Comparison of ENCODE assay signal across 21 cellular contexts in the genomic region with DNA sequence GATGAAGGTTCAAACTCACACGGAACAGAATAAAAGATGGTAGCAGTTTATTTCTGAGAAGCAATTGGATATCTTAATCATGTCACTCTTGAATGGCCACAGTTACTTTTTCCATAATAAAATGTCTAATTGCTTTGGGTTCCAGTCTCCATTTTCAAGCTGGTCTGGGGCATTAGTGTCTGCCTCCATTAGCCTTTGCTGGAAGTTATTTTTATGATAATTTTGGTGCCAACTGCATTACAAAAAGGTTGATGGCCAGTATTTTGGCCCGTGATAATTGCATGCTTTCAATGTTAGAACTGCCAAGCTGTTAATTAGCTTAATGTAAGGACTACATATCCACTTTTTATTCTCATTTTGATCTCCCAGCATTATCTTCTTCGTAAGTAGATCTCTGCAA.
"Had no signal": no experiment of that assay in that cellular context is flagged by ENCODE, and none has a peak within 500 bp of the region (broad histone marks: within the 10 kb centered on the region; RNA-seq: fewer than 3 reads in every experiment).

No MANE protein-coding gene starts in this region.

- H3K27ac ChIP-seq: epithelial cell of prostate, gastrocnemius medialis, ovary, psoas muscle, sigmoid colon, testis, tibial artery had no signal

- H3K36me3 ChIP-seq: gastrocnemius medialis, ovary, sigmoid colon, tibial artery had no signal

- H3K27me3 ChIP-seq: gastrocnemius medialis, ovary, sigmoid colon, testis, tibial artery had no signal

- DNase-seq: effector CD8-positive, alpha-beta T cell; endodermal cell; foreskin fibroblast; gastrocnemius medialis; head of caudate nucleus; kidney; natural killer cell; occipital lobe; ovary; posterior cingulate gyrus; psoas muscle; right cardiac atrium; sigmoid colon; stimulated activated CD4-positive, alpha-beta T cell treated with anti-CD3 and anti-CD28 coated beads, Interleukin-2, amount 100 ng/mL, for 24 hours; stimulated activated CD4-positive, alpha-beta T cell treated with anti-CD3 and anti-CD28 coated beads, Interleukin-4, amount 100 ng/mL, for 24 hours; stimulated activated naive CD4-positive, alpha-beta T cell treated with Interleukin-2 at 50 U/mL for 16 hours; substantia nigra; testis; tibial artery had no signal

- H3K4me1 ChIP-seq: gastrocnemius medialis, psoas muscle, sigmoid colon, testis, tibial artery had no signal

- H3K9me3 ChIP-seq: gastrocnemius medialis, ovary, psoas muscle, sigmoid colon, testis had no signal

- H3K4me3 ChIP-seq: gastrocnemius medialis, lung, ovary, psoas muscle, sigmoid colon, testis, tibial artery had no signal

- FAIRE-seq: kidney had no signal
